ENCODE assay signal across 8 cellular contexts in genomic region chr14:75295061-75295461, GRCh38. TPM values are rescaled to one million over a fixed set of nuclear protein-coding genes. Genes with fewer than 3 reads are reported as not detected.
DNase-seq lines count a peak whose midpoint lies in the region; ATAC-seq and TF ChIP-seq lines count a peak whose summit lies in the region.

No MANE protein-coding gene starts in this region.

- H3K9me3 Mint-ChIP-seq in activated T-cell treated with anti-CD3 and anti-CD28 coated beads, Interleukin-2, amount 50 U/mL, for 72 hours = no peaks in the 10 kb centered on the region
- H3K9me3 Mint-ChIP-seq in neural progenitor cell = no peaks in the 10 kb centered on the region

- no peaks in the 10 kb centered on the region for H4K20me1 ChIP-seq in BLaER1 treated with 17β-estradiol and CSF1 and Interleukin-3, amounts not matched to agents 10 nM and 100 nM
- H4K20me1 ChIP-seq in neural progenitor cell (ENCODE audit: low read depth) = no peaks in the 10 kb centered on the region

- peaks cover 18% of the 10 kb centered on the region for H3F3A ChIP-seq in neural progenitor cell (ENCODE audit: low read depth)

- H3K79me2 ChIP-seq in neural progenitor cell (ENCODE audit: low read depth) = no peaks in the 10 kb centered on the region

- H3K4me1 Mint-ChIP-seq in activated T-cell treated with anti-CD3 and anti-CD28 coated beads, Interleukin-2, amount 50 U/mL, for 72 hours (ENCODE audit: low read depth) = peaks cover 22% of the 10 kb centered on the region
- H3K4me1 Mint-ChIP-seq in neural progenitor cell = peaks cover 24% of the 10 kb centered on the region

- peak overlapping the region; percentile 60 to 76 (median 66); a peak in 19 of 20 replicates for H3K4me3 ChIP-seq in BLaER1 treated with 17β-estradiol and CSF1 and Interleukin-3, amounts not matched to agents 10 nM and 100 nM
- H3K4me3 ChIP-seq in neural progenitor cell = peak overlapping the region; percentile 53

- DNase-seq in HT-29 (ENCODE audit: low spot score) = peak; percentile 73
- peak; percentile 25 to 27 for DNase-seq in activated T-cell treated with anti-CD3 and anti-CD28 coated beads, Interleukin-2, amount 50 U/mL, for 72 hours
- peak; percentile 62 for DNase-seq in glomerular visceral epithelial cell (ENCODE audit: extremely low spot score)
- DNase-seq in neural progenitor cell (ENCODE audit: low spot score) = peak; percentile 74
- no peak for DNase-seq in NCI-H524 treated with DMSO at 0.1 percent for 48 hours (lab: John Stamatoyannopoulos, UW)

- H3K27me3 ChIP-seq in BLaER1 treated with 17β-estradiol and CSF1 and Interleukin-3, amounts not matched to agents 10 nM and 100 nM = no peaks in the 10 kb centered on the region
- no peaks in the 10 kb centered on the region for H3K27me3 ChIP-seq in neural progenitor cell

- H3K4me2 ChIP-seq in BLaER1 treated with 17β-estradiol and CSF1 and Interleukin-3, amounts not matched to agents 10 nM and 100 nM = peak overlapping the region; percentile 87 to 98 (median 95)
- peak overlapping the region; percentile 85 for H3K4me2 ChIP-seq in neural progenitor cell

- no peak for ATAC-seq in activated T-cell treated with anti-CD3 and anti-CD28 coated beads, Interleukin-2, amount 50 U/mL, for 72 hours (replicated peaks in 1 of 2)
- ATAC-seq in HG03565 (IDR thresholded peaks at IDR 0.05; ENCODE audit: unreplicated experiment) = no peak
- ATAC-seq in HG03378 (IDR thresholded peaks at IDR 0.05; ENCODE audit: unreplicated experiment) = no peak

- TF ChIP-seq CTCF in neural progenitor cell (IDR thresholded peaks at IDR 0.05) = no peak

- H3K36me3 ChIP-seq in BLaER1 treated with 17β-estradiol and CSF1 and Interleukin-3, amounts not matched to agents 10 nM and 100 nM = no peaks in the 10 kb centered on the region
- H3K36me3 ChIP-seq in neural progenitor cell = no peaks in the 10 kb centered on the region

- H3K27ac Mint-ChIP-seq in activated T-cell treated with anti-CD3 and anti-CD28 coated beads, Interleukin-2, amount 50 U/mL, for 72 hours = no peak overlapping the region
- peak overlapping the region; percentile 97 for H3K27ac Mint-ChIP-seq in neural progenitor cell

- H3K9ac ChIP-seq in BLaER1 treated with 17β-estradiol and CSF1 and Interleukin-3, amounts not matched to agents 10 nM and 100 nM = peak overlapping the region; percentile 78 to 97 (median 88)
- H3K9ac ChIP-seq in neural progenitor cell = no peak overlapping the region

- no peaks in the 10 kb centered on the region for H3K9me3 ChIP-seq in BLaER1 treated with 17β-estradiol and CSF1 and Interleukin-3, amounts not matched to agents 10 nM and 100 nM (replicated peaks in 1 of 11)
- H3K9me3 ChIP-seq in neural progenitor cell (ENCODE audit: low read depth) = no peaks in the 10 kb centered on the region

- H3K36me3 Mint-ChIP-seq in activated T-cell treated with anti-CD3 and anti-CD28 coated beads, Interleukin-2, amount 50 U/mL, for 72 hours (ENCODE audit: insufficient read depth in 2 of 2) = no peaks in the 10 kb centered on the region
- H3K36me3 Mint-ChIP-seq in neural progenitor cell = no peaks in the 10 kb centered on the region

- H3K27ac ChIP-seq in BLaER1 treated with 17β-estradiol and CSF1 and Interleukin-3, amounts not matched to agents 10 nM and 100 nM = peak overlapping the region in 10 of 11 experiments; percentile 61 to 99 (median 92); a peak in 19 of 22 replicates
- no peak overlapping the region for H3K27ac ChIP-seq in neural progenitor cell

- H3K4me1 ChIP-seq in BLaER1 treated with 17β-estradiol and CSF1 and Interleukin-3, amounts not matched to agents 10 nM and 100 nM = peaks cover 29 to 94% (median 67%) of the 10 kb centered on the region in 10 experiments
- H3K4me1 ChIP-seq in neural progenitor cell = peaks cover 10% of the 10 kb centered on the region

- H3K27me3 Mint-ChIP-seq in activated T-cell treated with anti-CD3 and anti-CD28 coated beads, Interleukin-2, amount 50 U/mL, for 72 hours (ENCODE audit: low read depth) = peaks cover 4% of the 10 kb centered on the region
- H3K27me3 Mint-ChIP-seq in neural progenitor cell (ENCODE audit: insufficient read depth, low read depth) = peaks cover 13% of the 10 kb centered on the region

- no peak overlapping the region for H2AFZ ChIP-seq in neural progenitor cell (replicated peaks)

- H3K4me3 Mint-ChIP-seq in activated T-cell treated with anti-CD3 and anti-CD28 coated beads, Interleukin-2, amount 50 U/mL, for 72 hours = peak overlapping the region; percentile 80 to 94
- H3K4me3 Mint-ChIP-seq in neural progenitor cell = peak overlapping the region; percentile 88

RNA-seq across cellular contexts. Expression of gene FOS, which starts 16.4 kb away (rescaled TPM):
- total RNA-seq in HT-29 (2014; rRNA removed; shearing (Covaris generic)) = 616 and 667 TPM in 2 replicates
- total RNA-seq in activated T-cell treated with anti-CD3 and anti-CD28 coated beads, Interleukin-2, amount 50 U/mL, for 72 hours = 10 to 100 TPM; 39.1 to 41.7 TPM
- 32.9 and 98.6 TPM in 2 replicates for total RNA-seq in neural progenitor cell (ENCODE audit: low replicate concordance)
